12 cellular contexts compared by ENCODE assay signal in genomic region chr13:100540621-100541020, GRCh38.
"Had no signal": no experiment of that assay in that cellular context is flagged by ENCODE, and none has a peak within 500 bp of the region (broad histone marks: within the 10 kb centered on the region; RNA-seq: fewer than 3 reads in every experiment).

No MANE protein-coding gene starts in this region.

- H3K36me3 ChIP-seq: stomach, WERI-Rb-1 had no signal

- H3K27me3 ChIP-seq: stomach had no signal

- ATAC-seq: natural killer cell treated with Interleukin-12 subunit alpha and Interleukin-12 subunit beta and Interleukin-15 and Interleukin-18, amount 100 ng/mL, for 72 hours; T-cell had no signal

- DNase-seq: activated CD4-positive, alpha-beta T cell treated with anti-CD3 and anti-CD28 coated beads for 4 hours; activated effector memory CD4-positive, alpha-beta T cell treated with Interleukin-2 at 50 U/mL for 16 hours; activated T-cell treated with anti-CD3 and anti-CD28 coated beads, Interleukin-2, amount 50 U/mL, for 24 hours; aorta; immature natural killer cell; mammary epithelial cell; stimulated activated CD4-positive, alpha-beta T cell treated with anti-CD3 and anti-CD28 coated beads, Interleukin-15, amount 100 ng/mL, for 24 hours; stomach; T-cell; WERI-Rb-1 had no signal

- H3K4me3 ChIP-seq: SK-N-MC, stomach had no signal

- H3K9me3 ChIP-seq: stomach had no signal

- H3K27ac ChIP-seq: SK-N-MC, stomach had no signal
